In genomic region chr15:88482263-88482662, GRCh38 we compare ENCODE assay signal across 1 cellular context.
TF ChIP-seq lines count a peak whose summit lies in the region.

No MANE protein-coding gene starts in this region.

TF ChIP-seq in GM12878, 131 proteins besides CTCF, POLR2A, EP300 and RAD21:
- TF ChIP-seq NFYA (IDR thresholded peaks at IDR 0.05; ENCODE audit: borderline replicate concordance, low read depth, low read length) (no peak), SP1 (IDR thresholded peaks at IDR 0.05; ENCODE audit: low read depth, low read length) (no peak), E4F1 (IDR thresholded peaks at IDR 0.05; ENCODE audit: borderline replicate concordance, partially characterized antibody) (no peak), SPI1 (IDR thresholded peaks at IDR 0.05; ENCODE audit: borderline replicate concordance, insufficient read depth, low read depth, low read length) (peak; percentile 13; the same call in 1 of the 2 replicates), IRF3 (IDR thresholded peaks at IDR 0.05) (no peak), HDAC2 (IDR thresholded peaks at IDR 0.05) (no peak), BCLAF1 (IDR thresholded peaks at IDR 0.05) (no peak)
